ENCODE assay signal across 22 cellular contexts in the genomic region with DNA sequence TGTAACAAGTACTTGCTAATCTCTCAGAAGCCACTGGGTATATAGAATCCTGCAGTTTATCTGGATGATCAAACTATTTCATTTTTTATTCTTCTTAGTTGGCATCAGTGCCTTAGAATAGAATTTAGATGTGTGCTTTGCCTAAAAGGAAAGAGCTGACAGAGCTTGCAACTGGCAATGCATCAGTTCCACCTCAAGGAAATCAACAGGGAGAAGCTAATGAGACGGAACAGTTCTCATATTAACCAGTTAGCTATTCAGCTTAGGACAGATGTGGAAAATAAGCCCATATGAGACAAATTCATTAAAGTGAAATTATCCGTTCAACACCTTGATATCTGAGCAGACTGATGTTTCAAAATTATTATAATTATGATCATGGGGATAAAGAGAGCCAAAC.
"Had no signal": no experiment of that assay in that cellular context is flagged by ENCODE, and none has a peak within 500 bp of the region (broad histone marks: within the 10 kb centered on the region; RNA-seq: fewer than 3 reads in every experiment).

No MANE protein-coding gene starts in this region.

- H3K9me3 Mint-ChIP-seq: central memory CD8-positive, alpha-beta T cell; immature natural killer cell; WTC11 had no signal

- H3K4me3 Mint-ChIP-seq: central memory CD8-positive, alpha-beta T cell; immature natural killer cell; WTC11 had no signal

- H3K27ac ChIP-seq: adrenal gland, ascending aorta, foreskin keratinocyte, hepatocyte, prostate gland, right atrium auricular region, upper lobe of right lung had no signal

- H3K4me1 ChIP-seq: adrenal gland, ascending aorta, foreskin keratinocyte, prostate gland, right atrium auricular region, upper lobe of right lung had no signal

- H3K9me3 ChIP-seq: adrenal gland, ascending aorta, prostate gland, right atrium auricular region, upper lobe of right lung had no signal

- H3K36me3 ChIP-seq: adrenal gland, ascending aorta, prostate gland, right atrium auricular region, upper lobe of right lung had no signal

- H3K4me1 Mint-ChIP-seq: immature natural killer cell had no signal

- FAIRE-seq: colon had no signal

- DNase-seq: activated CD4-positive, alpha-beta T cell treated with anti-CD3 and anti-CD28 coated beads, Interleukin-2, amount 50 U/mL, for 48 hours; activated gamma-delta T cell; activated naive CD4-positive, alpha-beta T cell treated with anti-CD3 and anti-CD28 coated beads, Interleukin-2, amount 50 U/mL, for 16 hours; activated T-cell treated with anti-CD3 and anti-CD28 coated beads for 4 hours; adrenal gland; effector memory CD4-positive, alpha-beta T cell; foreskin keratinocyte; glutamatergic neuron; immature natural killer cell; left cardiac atrium; naive thymus-derived CD8-positive, alpha-beta T cell; stimulated activated CD4-positive, alpha-beta T cell treated with anti-CD3 and anti-CD28 coated beads, Interleukin-4, amount 100 ng/mL, for 24 hours; stimulated activated naive CD8-positive, alpha-beta T cell treated with anti-CD3 and anti-CD28 coated beads, Interleukin-15, Interleukin-2, amounts not matched to agents 100 U/mL and 50 U/mL, for 24 hours; T1000; upper lobe of right lung had no signal

- H3K36me3 Mint-ChIP-seq: immature natural killer cell, WTC11 had no signal

- H3K27me3 ChIP-seq: adrenal gland, ascending aorta, foreskin keratinocyte, hepatocyte, right atrium auricular region, upper lobe of right lung had no signal

- ATAC-seq: foreskin keratinocyte; left cardiac atrium; naive thymus-derived CD8-positive, alpha-beta T cell; upper lobe of right lung; WTC11 had no signal

- H3K27ac Mint-ChIP-seq: immature natural killer cell, WTC11 had no signal

- H3K4me3 ChIP-seq: adrenal gland, ascending aorta, hepatocyte, prostate gland, right atrium auricular region, upper lobe of right lung had no signal

- H3K27me3 Mint-ChIP-seq: central memory CD8-positive, alpha-beta T cell; naive thymus-derived CD8-positive, alpha-beta T cell had no signal
